18 cellular contexts compared by ENCODE assay signal in genomic region chr3:122665226-122665786, GRCh38. TPM values are rescaled to one million over a fixed set of nuclear protein-coding genes. Genes with fewer than 3 reads are reported as not detected.
A peak's percentile ranks its signal among the peaks of the same experiment; 100 is the strongest.
DNase-seq lines count a peak whose midpoint lies in the region; ATAC-seq and TF ChIP-seq lines count a peak whose summit lies in the region.
"Had no signal": no experiment of that assay in that cellular context is flagged by ENCODE, and none has a peak within 500 bp of the region (broad histone marks: within the 10 kb centered on the region; RNA-seq: fewer than 3 reads in every experiment).

No MANE protein-coding gene starts in this region.

- POLR2A ChIA-PET in OCI-LY7 (lab: Charles Lee), result no interaction called here

- H3K9me3 ChIP-seq in WERI-Rb-1 (ENCODE audit: severe bottlenecking), result no peaks in the 10 kb centered on the region
- H3K9me3 ChIP-seq in gastrocnemius medialis, result no peaks in the 10 kb centered on the region
- no peaks in the 10 kb centered on the region for H3K9me3 ChIP-seq in OCI-LY7 (ENCODE audit: low read length)

- H3K9me2 ChIP-seq in OCI-LY7 (ENCODE audit: insufficient read depth, low read length), result no peaks in the 10 kb centered on the region

- no peaks in the 10 kb centered on the region for H3K79me2 ChIP-seq in OCI-LY7 (ENCODE audit: insufficient read depth, low read depth, low read length)

- no peaks in the 10 kb centered on the region for H3K27me3 ChIP-seq in WERI-Rb-1 (ENCODE audit: insufficient read depth, low read depth, severe bottlenecking)
- no peaks in the 10 kb centered on the region for H3K27me3 ChIP-seq in gastrocnemius medialis
- H3K27me3 ChIP-seq: BLaER1 had no signal

- no peak overlapping the region for H2AFZ ChIP-seq in OCI-LY7 (ENCODE audit: low read length)

- in situ Hi-C loops in gastrocnemius medialis (cut with MboI; ENCODE audit: low sequenced_read_pairs in 4 of 4), result no loop called here

- TF ChIP-seq CTCF in WERI-Rb-1 (IDR thresholded peaks at IDR 0.05; ENCODE audit: low read depth, low read length), result no peak
- no peak for TF ChIP-seq CTCF in gastrocnemius medialis (IDR thresholded peaks at IDR 0.05 in 4 of 5, conservative IDR thresholded peaks at IDR 0.05 in 1 of 5)
- TF ChIP-seq CTCF in OCI-LY7 (conservative IDR thresholded peaks at IDR 0.05; ENCODE audit: low read length), result no peak

- H3K36me3 ChIP-seq in WERI-Rb-1 (no peaks in the 10 kb centered on the region), gastrocnemius medialis (no peaks in the 10 kb centered on the region), OCI-LY7 (ENCODE audit: insufficient read depth, low read length) (no peaks in the 10 kb centered on the region)
- H3K36me3 ChIP-seq: BLaER1 had no signal

- CTCF ChIA-PET in OCI-LY7 (lab: Charles Lee; ENCODE audit: unreplicated experiment), result no interaction called here

- no peak for TF ChIP-seq POLR2A in gastrocnemius medialis (IDR thresholded peaks at IDR 0.05)

- DNase-seq in DMS 273 treated with DMSO at 0.1 percent for 48 hours (lab: John Stamatoyannopoulos, UW) (peak; percentile 82), NCI-H2171 treated with DMSO at 0.1 percent for 48 hours (lab: John Stamatoyannopoulos, UW) (peak; percentile 85), NCI-H82 (lab: John Stamatoyannopoulos, UW) (peak; percentile 87), WERI-Rb-1 (peak; percentile 20), gastrocnemius medialis (no peak), OCI-LY7 (ENCODE audit: low spot score) (no peak)
- no peak for DNase-seq in stimulated activated CD4-positive, alpha-beta T cell treated with anti-CD3 and anti-CD28 coated beads, Interleukin-4, amount 100 ng/mL, for 24 hours
- DNase-seq: CD8-positive, alpha-beta T cell; DMS79; H9; IMR-90; NCI-H1930; NCI-H526; OCI-M1; SHP77 had no signal

- H3K27ac ChIP-seq in WERI-Rb-1, result peak overlapping the region; percentile 26
- no peak overlapping the region for H3K27ac ChIP-seq in gastrocnemius medialis
- no peak overlapping the region for H3K27ac ChIP-seq in OCI-LY7 (ENCODE audit: low read depth, low read length, poor library complexity, severe bottlenecking)
- H3K27ac ChIP-seq: BLaER1, HL-60 had no signal

- intact Hi-C loops in gastrocnemius medialis (cut with DNase I; ENCODE audit: low total_unique reads) (no loop called here), OCI-LY7 (cut with micrococcal nuclease; ENCODE audit: unreplicated experiment) (no loop called here)

- H3K4me1 ChIP-seq in gastrocnemius medialis (no peaks in the 10 kb centered on the region), OCI-LY7 (ENCODE audit: insufficient read depth, low read length, poor library complexity, severe bottlenecking) (peaks cover 6% of the 10 kb centered on the region)
- H3K4me1 ChIP-seq: BLaER1 had no signal

- no TSS peak for BruUV-seq in OCI-LY7 (replicated peaks; lab: Mats Ljungman, UMichigan)

- no peaks in the 10 kb centered on the region for H4K20me1 ChIP-seq in OCI-LY7 (ENCODE audit: insufficient read depth, low read length)
- H4K20me1 ChIP-seq: BLaER1 had no signal

- no peak for ATAC-seq in gastrocnemius medialis
- ATAC-seq in GM18520 (IDR thresholded peaks at IDR 0.05; ENCODE audit: unreplicated experiment), result no peak
- ATAC-seq: CD8-positive, alpha-beta T cell had no signal

- H3K4me3 ChIP-seq in WERI-Rb-1 (ENCODE audit: low read depth, low read length) (no peak overlapping the region; the same call in 1 of the 2 replicates), gastrocnemius medialis (no peak overlapping the region), OCI-LY7 (ENCODE audit: low read depth, low read length, poor library complexity, severe bottlenecking) (no peak overlapping the region)
- H3K4me3 ChIP-seq: BLaER1 had no signal

- no peak overlapping the region for H3K4me2 ChIP-seq in OCI-LY7 (ENCODE audit: low read length)
- H3K4me2 ChIP-seq: BLaER1 had no signal

RNA-seq across cellular contexts. Expression of gene PARP14, which starts 15.3 kb away (rescaled TPM):
- total RNA-seq in gastrocnemius medialis (10 to 100 TPM in 3 of 4 donors, 1 to 10 TPM in 1; 6.0 to 12.3 (median 10.5) TPM), OCI-LY7 (2022) (3.5 and 5.6 TPM in 2 replicates)
- total RNA-seq in OCI-LY7 (2014; rRNA removed; shearing (Covaris generic)), result 12.4 and 17.0 TPM in 2 replicates

Comparison
In these comparisons a context has a peak if more than half of its experiments do, and no peak if none do; other contexts are left out.
1. DNase-seq: peak in DMS 273 treated with DMSO at 0.1 percent for 48 hours (single experiment), NCI-H2171 treated with DMSO at 0.1 percent for 48 hours (single experiment), NCI-H82 (single experiment) and WERI-Rb-1 (single experiment); none in stimulated activated CD4-positive, alpha-beta T cell treated with anti-CD3 and anti-CD28 coated beads, Interleukin-4, amount 100 ng/mL, for 24 hours (single experiment), gastrocnemius medialis (0 of 2) and OCI-LY7 (single experiment).